Comparison of ENCODE assay signal across 14 cellular contexts in the genomic region with DNA sequence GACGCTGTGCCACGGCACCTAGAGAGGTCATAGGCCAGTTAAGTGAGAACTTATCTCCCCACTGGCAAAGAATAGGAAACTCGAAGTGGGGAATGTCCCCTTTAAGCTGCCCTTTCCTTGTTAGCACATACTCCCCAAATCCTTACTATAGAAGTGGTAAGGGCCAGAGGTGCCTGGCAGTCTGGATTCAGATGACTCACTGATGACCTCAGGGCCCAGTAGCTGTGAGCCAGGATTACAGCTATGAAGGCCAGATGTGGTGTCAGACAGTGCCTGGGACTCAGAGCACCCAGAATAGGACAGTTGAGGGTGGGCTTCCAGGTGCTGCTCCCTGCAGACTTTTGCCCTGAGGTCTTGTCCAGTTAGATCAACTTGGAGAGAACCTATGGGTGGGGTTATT. TPM values are rescaled to one million over a fixed set of nuclear protein-coding genes. Genes with fewer than 3 reads are reported as not detected.
DNase-seq lines count a peak whose midpoint lies in the region; ATAC-seq and FAIRE-seq lines count a peak whose summit lies in the region.
"Had no signal": no experiment of that assay in that cellular context is flagged by ENCODE, and none has a peak within 500 bp of the region (broad histone marks: within the 10 kb centered on the region; RNA-seq: fewer than 3 reads in every experiment).

No MANE protein-coding gene starts in this region.

- ATAC-seq in activated naive CD8-positive, alpha-beta T cell treated with anti-CD3 and anti-CD28 coated beads, Interleukin-2, amount 10 ng/mL, durations not matched to agents 7 days and 5 days (ENCODE audit: low read depth) = no peak
- ATAC-seq in stimulated activated naive CD8-positive, alpha-beta T cell treated with anti-CD3 and anti-CD28 coated beads, Interleukin-15, amount 100 ng/mL, for 72 hours = peak; percentile 42
- no peak for ATAC-seq in GM21526 (IDR thresholded peaks at IDR 0.05; ENCODE audit: low FRiP score, unreplicated experiment)
- ATAC-seq: T-helper 17 cell had no signal

- WGBS in small intestine, 3 donors = 76 to 87% (median 79%) methylated on average over 3 of the region's 3 CpGs

- peaks cover 38% of the 10 kb centered on the region for H3K4me1 ChIP-seq in SJCRH30
- H3K4me1 ChIP-seq in small intestine (ENCODE audit: control insufficient read depth in 2 of 2, insufficient read depth in 1 of 2, low read depth in 1 of 2, low read length in 1 of 2) = no peaks in the 10 kb centered on the region

- H3K36me3 ChIP-seq in SJCRH30 (peaks cover 22% of the 10 kb centered on the region; the same call in 1 of the 2 replicates), small intestine (ENCODE audit: control insufficient read depth in 2 of 2, insufficient read depth in 2 of 2, low read length in 2 of 2) (peaks cover 6 to 14% of the 10 kb centered on the region in 2 donors)

- POLR2A ChIA-PET in activated naive CD8-positive, alpha-beta T cell treated with anti-CD3 and anti-CD28 coated beads, Interleukin-2, amount 10 ng/mL, durations not matched to agents 7 days and 5 days (lab: Charles Lee) = no interaction called here

- no peaks in the 10 kb centered on the region for H3K27me3 Mint-ChIP-seq in activated naive CD8-positive, alpha-beta T cell treated with anti-CD3 and anti-CD28 coated beads, Interleukin-2, amount 10 ng/mL, durations not matched to agents 7 days and 5 days
- H3K27me3 Mint-ChIP-seq in activated naive CD8-positive, alpha-beta T cell treated with anti-CD3 and anti-CD28 coated beads for 36 hours = no peaks in the 10 kb centered on the region
- no peaks in the 10 kb centered on the region for H3K27me3 Mint-ChIP-seq in stimulated activated naive CD8-positive, alpha-beta T cell treated with anti-CD3 and anti-CD28 coated beads, Interleukin-15, amount 100 ng/mL, for 72 hours
- H3K27me3 Mint-ChIP-seq: natural killer cell treated with Interleukin-12 subunit alpha and Interleukin-12 subunit beta and Interleukin-15 and Interleukin-18, amount 100 ng/mL, for 72 hours; T-helper 17 cell had no signal

- no peaks in the 10 kb centered on the region for H3K9me3 ChIP-seq in SJCRH30 (replicated peaks)
- H3K9me3 ChIP-seq in small intestine (ENCODE audit: control insufficient read depth, low read depth) = no peaks in the 10 kb centered on the region

- no peaks in the 10 kb centered on the region for H3K4me1 Mint-ChIP-seq in activated naive CD8-positive, alpha-beta T cell treated with anti-CD3 and anti-CD28 coated beads, Interleukin-2, amount 10 ng/mL, durations not matched to agents 7 days and 5 days
- H3K4me1 Mint-ChIP-seq in activated naive CD8-positive, alpha-beta T cell treated with anti-CD3 and anti-CD28 coated beads for 36 hours = no peaks in the 10 kb centered on the region
- H3K4me1 Mint-ChIP-seq in stimulated activated naive CD8-positive, alpha-beta T cell treated with anti-CD3 and anti-CD28 coated beads, Interleukin-15, amount 100 ng/mL, for 72 hours = no peaks in the 10 kb centered on the region

- peaks cover 14% of the 10 kb centered on the region for H3K36me3 Mint-ChIP-seq in activated naive CD8-positive, alpha-beta T cell treated with anti-CD3 and anti-CD28 coated beads, Interleukin-2, amount 10 ng/mL, durations not matched to agents 7 days and 5 days
- peaks cover 14% of the 10 kb centered on the region for H3K36me3 Mint-ChIP-seq in activated naive CD8-positive, alpha-beta T cell treated with anti-CD3 and anti-CD28 coated beads for 36 hours
- H3K36me3 Mint-ChIP-seq: natural killer cell treated with Interleukin-12 subunit alpha and Interleukin-12 subunit beta and Interleukin-15 and Interleukin-18, amount 100 ng/mL, for 72 hours had no signal

- peak overlapping the region; percentile 29; the same call in 1 of the 2 replicates for H3K27ac ChIP-seq in SJCRH30
- peak overlapping the region in 1 of 2 donors; percentile 12 for H3K27ac ChIP-seq in small intestine (ENCODE audit: low read depth in 1 of 2, low read length in 1 of 2)

- no peak overlapping the region for H3K4me3 Mint-ChIP-seq in activated naive CD8-positive, alpha-beta T cell treated with anti-CD3 and anti-CD28 coated beads, Interleukin-2, amount 10 ng/mL, durations not matched to agents 7 days and 5 days
- no peak overlapping the region for H3K4me3 Mint-ChIP-seq in activated naive CD8-positive, alpha-beta T cell treated with anti-CD3 and anti-CD28 coated beads for 36 hours
- no peak overlapping the region for H3K4me3 Mint-ChIP-seq in stimulated activated naive CD8-positive, alpha-beta T cell treated with anti-CD3 and anti-CD28 coated beads, Interleukin-15, amount 100 ng/mL, for 72 hours
- H3K4me3 Mint-ChIP-seq: natural killer cell treated with Interleukin-12 subunit alpha and Interleukin-12 subunit beta and Interleukin-15 and Interleukin-18, amount 100 ng/mL, for 72 hours; T-helper 17 cell had no signal

- peak overlapping the region; percentile 6 for H3K27ac Mint-ChIP-seq in activated naive CD8-positive, alpha-beta T cell treated with anti-CD3 and anti-CD28 coated beads, Interleukin-2, amount 10 ng/mL, durations not matched to agents 7 days and 5 days
- no peak overlapping the region for H3K27ac Mint-ChIP-seq in activated naive CD8-positive, alpha-beta T cell treated with anti-CD3 and anti-CD28 coated beads for 36 hours
- H3K27ac Mint-ChIP-seq in stimulated activated naive CD8-positive, alpha-beta T cell treated with anti-CD3 and anti-CD28 coated beads, Interleukin-15, amount 100 ng/mL, for 72 hours = peak overlapping the region in 1 of 2 donors; percentile 21
- H3K27ac Mint-ChIP-seq: natural killer cell treated with Interleukin-12 subunit alpha and Interleukin-12 subunit beta and Interleukin-15 and Interleukin-18, amount 100 ng/mL, for 72 hours; T-helper 17 cell had no signal

- no peaks in the 10 kb centered on the region for H3K9me3 Mint-ChIP-seq in activated naive CD8-positive, alpha-beta T cell treated with anti-CD3 and anti-CD28 coated beads, Interleukin-2, amount 10 ng/mL, durations not matched to agents 7 days and 5 days
- H3K9me3 Mint-ChIP-seq in activated naive CD8-positive, alpha-beta T cell treated with anti-CD3 and anti-CD28 coated beads for 36 hours = no peaks in the 10 kb centered on the region
- no peaks in the 10 kb centered on the region for H3K9me3 Mint-ChIP-seq in stimulated activated naive CD8-positive, alpha-beta T cell treated with anti-CD3 and anti-CD28 coated beads, Interleukin-15, amount 100 ng/mL, for 72 hours
- H3K9me3 Mint-ChIP-seq: natural killer cell treated with Interleukin-12 subunit alpha and Interleukin-12 subunit beta and Interleukin-15 and Interleukin-18, amount 100 ng/mL, for 72 hours had no signal

- H3K4me3 ChIP-seq in SJCRH30 = no peak overlapping the region
- H3K4me3 ChIP-seq in small intestine (ENCODE audit: low read depth in 1 of 2, low read length in 2 of 2) = no peak overlapping the region

- H3K27me3 ChIP-seq in SJCRH30 = no peaks in the 10 kb centered on the region
- no peaks in the 10 kb centered on the region for H3K27me3 ChIP-seq in small intestine (ENCODE audit: control insufficient read depth in 2 of 2, insufficient read depth in 2 of 2, low read length in 2 of 2)

- no peak for DNase-seq in activated naive CD8-positive, alpha-beta T cell treated with anti-CD3 and anti-CD28 coated beads, Interleukin-2, amount 10 ng/mL, durations not matched to agents 7 days and 5 days
- DNase-seq in activated naive CD8-positive, alpha-beta T cell treated with anti-CD3 and anti-CD28 coated beads for 36 hours = no peak
- peak; percentile 59 to 60 for DNase-seq in SJCRH30
- peak; percentile 59 for DNase-seq in fibroblast of the conjunctiva (ENCODE audit: low read depth)
- DNase-seq in stimulated activated naive CD8-positive, alpha-beta T cell treated with anti-CD3 and anti-CD28 coated beads, Interleukin-15, amount 100 ng/mL, for 72 hours = no peak
- no peak for DNase-seq in NK-92 (lab: John Stamatoyannopoulos, UW; ENCODE audit: unreplicated experiment)
- no peak for DNase-seq in small intestine
- DNase-seq: AML-193, KBM-7, NCI-H526, T-helper 17 cell had no signal

- no peak for FAIRE-seq in small intestine (lab: Jason Lieb, UNC)
- FAIRE-seq: colon had no signal

RNA-seq across cellular contexts. Expression of a gene that starts 37.7 kb away (rescaled TPM):
- total RNA-seq in activated naive CD8-positive, alpha-beta T cell treated with anti-CD3 and anti-CD28 coated beads, Interleukin-2, amount 10 ng/mL, durations not matched to agents 7 days and 5 days = 1 to 10 TPM; 7.1 to 7.2 TPM
- total RNA-seq in activated naive CD8-positive, alpha-beta T cell treated with anti-CD3 and anti-CD28 coated beads for 36 hours = 10 to 100 TPM; 17.8 to 23.2 TPM
- 14.7 and 16.1 TPM in 2 replicates for total RNA-seq in SJCRH30 (2014; rRNA removed; shearing (Covaris generic))
- polyA plus RNA-seq in small intestine = 10 to 100 TPM in 1 of 3 donors, 1 to 10 TPM in 2; 4.6 to 27.7 (median 4.7) TPM

Comparison
In these comparisons a context has a peak if more than half of its experiments do, and no peak if none do; other contexts are left out.
1. DNase-seq: peak in SJCRH30 (2 of 2) and fibroblast of the conjunctiva (single experiment); none in activated naive CD8-positive, alpha-beta T cell treated with anti-CD3 and anti-CD28 coated beads, Interleukin-2, amount 10 ng/mL, durations not matched to agents 7 days and 5 days (single experiment), activated naive CD8-positive, alpha-beta T cell treated with anti-CD3 and anti-CD28 coated beads for 36 hours (single experiment), stimulated activated naive CD8-positive, alpha-beta T cell treated with anti-CD3 and anti-CD28 coated beads, Interleukin-15, amount 100 ng/mL, for 72 hours (0 of 2), NK-92 (single experiment) and small intestine (single experiment).